8 cellular contexts compared by ENCODE assay signal in the genomic region with DNA sequence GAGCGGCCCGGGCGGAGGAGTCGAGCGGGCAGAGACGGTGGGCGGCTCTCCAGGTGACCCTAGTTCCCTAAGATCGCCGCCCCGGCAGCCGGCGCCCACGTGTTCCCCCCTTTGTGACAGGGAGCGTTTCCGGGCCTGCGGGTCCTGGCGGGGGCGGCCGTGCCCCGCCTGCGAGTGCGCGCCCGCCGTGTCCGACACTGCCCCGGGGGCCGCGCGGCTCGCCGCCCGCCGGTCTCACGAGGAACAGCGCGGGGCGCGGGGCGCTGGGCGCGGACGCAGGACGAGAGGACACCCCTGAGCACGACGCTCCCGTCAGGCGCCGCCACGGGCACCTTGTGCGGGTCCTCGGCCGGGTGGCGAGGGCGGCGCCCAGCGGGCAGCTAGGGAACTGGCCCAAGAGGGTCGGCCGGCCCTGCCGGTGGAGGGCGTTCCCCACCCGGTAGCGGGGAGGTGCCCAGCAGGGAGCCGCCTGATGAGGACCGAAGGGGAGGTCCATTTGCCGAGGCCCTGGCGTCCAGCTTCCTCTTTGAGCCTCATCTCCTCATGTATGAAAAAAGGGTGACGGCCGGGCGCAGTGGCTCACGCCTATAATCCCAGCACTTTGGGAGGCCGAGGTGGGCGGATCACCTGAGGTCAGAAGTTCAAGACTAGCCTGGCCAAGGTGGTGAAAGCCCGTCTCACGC. TPM values are rescaled to one million over a fixed set of nuclear protein-coding genes. Genes with fewer than 3 reads are reported as not detected.
DNase-seq lines count a peak whose midpoint lies in the region; ATAC-seq and TF ChIP-seq lines count a peak whose summit lies in the region.

Gene VARS1 (minus strand): TSS at position 137 of the 683 bp plus-strand sequence. CDS start 535 bp downstream, outside the sequence.

- peak within 1 kb of the TSS; percentile 87 for H3K9ac ChIP-seq in rectal smooth muscle tissue (ENCODE audit: low read length)

- H3K36me3 ChIP-seq in right atrium auricular region (peaks cover 2% of the 10 kb centered on the region), rectal smooth muscle tissue (ENCODE audit: control insufficient read depth, insufficient read depth, low read length) (peaks cover 3% of the 10 kb centered on the region), vagina (peaks cover 0 to 11% of the 10 kb centered on the region in 2 donors)

- intact Hi-C loops in vagina (cut with DNase I) = loop anchor here (10.0 kb wide), 1 partner anchor 61 kb away; the partner anchor contains the start of gene CLIC1

- H3K4me1 Mint-ChIP-seq in T-helper 17 cell = peaks cover 33% of the 10 kb centered on the region

- H3K36me3 Mint-ChIP-seq in T-helper 17 cell (ENCODE audit: low read depth) = peaks cover 5% of the 10 kb centered on the region

- H3K27me3 Mint-ChIP-seq in T-helper 17 cell = no peaks in the 10 kb centered on the region

- peak in 1 of 2 donors; percentile 25 for TF ChIP-seq POLR2A in vagina (IDR thresholded peaks at IDR 0.05)

- peak; percentile 85 for TF ChIP-seq CTCF in GM12865 (IDR thresholded peaks at IDR 0.05; ENCODE audit: insufficient read depth, low read depth, low read length, missing control alignments)
- TF ChIP-seq CTCF in right atrium auricular region (IDR thresholded peaks at IDR 0.05) = peak; percentile 68 to 86
- TF ChIP-seq CTCF in vagina (IDR thresholded peaks at IDR 0.05) = peak; percentile 12 to 78 (median 72)

- H3K4me3 ChIP-seq in GM12865 (ENCODE audit: low read depth, low read length) (peak within 1 kb of the TSS; percentile 95), right atrium auricular region (peak within 1 kb of the TSS; percentile 67 to 95), rectal smooth muscle tissue (ENCODE audit: low read length) (peak within 1 kb of the TSS; percentile 99), vagina (peak within 1 kb of the TSS; percentile 67 to 93)

- ATAC-seq in HG02759 (IDR thresholded peaks at IDR 0.05; ENCODE audit: unreplicated experiment) = peak; percentile 88
- peak; percentile 88 for ATAC-seq in T-helper 17 cell

- peak; percentile 96 for DNase-seq in GM12865 (ENCODE audit: low read depth)
- peak; percentile 93 for DNase-seq in NCI-H146 (lab: John Stamatoyannopoulos, UW)
- DNase-seq in T-helper 17 cell = peak; percentile 74 to 82 (median 78)
- peak in 54 of 56 donors; percentile 47 to 89 (median 80) for DNase-seq in amygdala (lab: John Stamatoyannopoulos, UW)
- DNase-seq in right atrium auricular region (ENCODE audit: low spot score) = peak; percentile 90
- no peak for DNase-seq in vagina (ENCODE audit: extremely low spot score in 2 of 2)

- H3K4me3 Mint-ChIP-seq in T-helper 17 cell = peak within 1 kb of the TSS; percentile 95

- no peaks in the 10 kb centered on the region for H3K9me3 ChIP-seq in T-helper 17 cell (ENCODE audit: control insufficient read depth, low read length, poor library complexity, severe bottlenecking)
- no peaks in the 10 kb centered on the region for H3K9me3 ChIP-seq in right atrium auricular region
- no peaks in the 10 kb centered on the region for H3K9me3 ChIP-seq in vagina

- H3K27me3 ChIP-seq in right atrium auricular region (no peaks in the 10 kb centered on the region), rectal smooth muscle tissue (ENCODE audit: control insufficient read depth, insufficient read depth, low read length) (no peaks in the 10 kb centered on the region), vagina (no peaks in the 10 kb centered on the region)

- H3K4me1 ChIP-seq in right atrium auricular region (peaks cover 0 to 12% of the 10 kb centered on the region in 2 donors), rectal smooth muscle tissue (ENCODE audit: control insufficient read depth, insufficient read depth, low read length) (peaks cover 8% of the 10 kb centered on the region), vagina (peaks cover 26% of the 10 kb centered on the region)

- peak within 1 kb of the TSS; percentile 88 to 94 for H3K27ac ChIP-seq in right atrium auricular region
- peak within 1 kb of the TSS; percentile 91 for H3K27ac ChIP-seq in rectal smooth muscle tissue (ENCODE audit: low read depth, low read length)
- H3K27ac ChIP-seq in vagina = peak within 1 kb of the TSS; percentile 97

- peak within 1 kb of the TSS; percentile 98 for H3K27ac Mint-ChIP-seq in T-helper 17 cell

RNA-seq across cellular contexts. Expression of gene VARS1, which starts in this region (rescaled TPM):
- total RNA-seq in T-helper 17 cell = 10 to 100 TPM; 58.0 to 73.7 TPM
- 10 to 100 TPM; 15.3 to 24.6 TPM for total RNA-seq in right atrium auricular region
- total RNA-seq in vagina = 39.8 TPM

Comparison
In these comparisons a context has a peak if more than half of its experiments do, and no peak if none do; other contexts are left out.
1. DNase-seq: peak in GM12865 (single experiment), NCI-H146 (single experiment), T-helper 17 cell (3 of 3), amygdala (54 of 56) and right atrium auricular region (single experiment); none in vagina (0 of 2).
2. Peak in every context shown above with its lines, with median percentiles within 50 percentile points of each other: H3K4me3 ChIP-seq, CTCF ChIP-seq and H3K27ac ChIP-seq.